In the genomic region with DNA sequence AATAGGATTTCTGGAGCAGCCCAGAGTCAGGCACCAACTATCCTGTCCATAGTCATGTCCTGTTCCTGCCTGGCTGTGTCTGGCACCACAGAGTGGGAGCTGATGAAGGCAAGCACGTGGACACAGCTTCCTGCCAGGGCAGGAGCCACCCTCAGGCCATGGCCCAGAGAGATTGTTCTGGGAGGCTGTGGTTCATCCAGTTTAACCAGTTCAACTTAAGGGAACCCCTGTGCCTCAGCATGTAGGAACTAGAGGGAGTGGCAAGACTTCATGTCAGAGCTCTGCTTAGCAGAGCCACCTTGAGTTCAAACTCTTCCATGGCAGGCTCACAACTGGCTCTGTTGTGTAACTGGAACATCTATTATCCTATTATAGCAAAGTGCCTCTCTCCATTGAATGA, we compare ENCODE assay signal across 1 cellular context.
TF ChIP-seq lines count a peak whose summit lies in the region.

No MANE protein-coding gene starts in this region.

TF ChIP-seq in HepG2, 621 proteins besides CTCF, POLR2A, EP300 and RAD21 (continued from another document):
- no peak for TF ChIP-seq ZNF784 (CRISPR knock-in tag; IDR thresholded peaks at IDR 0.05; ENCODE audit: borderline replicate concordance)
TF ChIP-seq in HepG2: peak in this region for 0.
